Comparison of ENCODE assay signal across 8 cellular contexts in the genomic region with DNA sequence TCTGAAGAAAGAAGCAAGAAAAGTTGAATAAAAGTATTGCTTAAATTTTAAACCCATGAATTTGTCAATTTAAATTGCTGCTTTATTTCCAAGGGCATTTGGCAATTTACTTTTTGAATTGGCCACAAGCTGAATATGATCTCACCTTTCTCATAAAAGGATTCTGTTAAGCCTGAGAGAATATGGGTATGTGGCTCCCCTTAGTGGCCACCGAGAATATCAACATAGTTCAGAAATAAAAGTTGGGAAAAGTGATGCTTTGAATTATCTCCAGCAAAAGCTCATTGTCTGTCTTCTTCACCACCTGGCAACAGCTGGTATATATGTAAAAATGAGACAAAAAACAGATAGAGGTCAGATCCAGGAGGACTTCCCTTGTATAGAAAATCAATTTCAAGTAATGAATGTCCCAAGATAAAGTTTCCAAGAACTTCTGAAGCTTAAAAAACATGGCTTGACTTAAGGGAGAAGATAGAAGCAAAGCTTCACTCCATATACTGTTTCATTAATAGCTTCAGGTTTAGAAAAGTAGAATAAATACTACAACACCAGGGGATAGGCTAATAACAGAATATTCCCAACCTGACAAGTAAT.
DNase-seq lines count a peak whose midpoint lies in the region; ATAC-seq and TF ChIP-seq lines count a peak whose summit lies in the region.

No MANE protein-coding gene starts in this region.

- H3K9me3 ChIP-seq in SK-N-MC (ENCODE audit: low read depth, low read length) = no peaks in the 10 kb centered on the region

- peak; percentile 30 for DNase-seq in DMS53 treated with DMSO at 0.1 percent for 48 hours (lab: John Stamatoyannopoulos, UW; ENCODE audit: unreplicated experiment)
- DNase-seq in HL-60 (ENCODE audit: low read depth in 1 of 2, low spot score in 1 of 2) = peak in 1 of 2 experiments; percentile 14
- peak; percentile 37 for DNase-seq in SK-N-MC (ENCODE audit: low read depth, low spot score)
- DNase-seq in fibroblast of the conjunctiva (ENCODE audit: low read depth) = peak; percentile 35
- DNase-seq in skeletal muscle cell (ENCODE audit: low read depth) = peak; percentile 4
- no peak for DNase-seq in NCI-H2081 treated with DMSO at 0.1 percent for 48 hours (lab: John Stamatoyannopoulos, UW)

- H3K9ac ChIP-seq in SK-N-MC (ENCODE audit: insufficient read length) = no peak overlapping the region

- peak; percentile 33 for TF ChIP-seq CTCF in HL-60 (IDR thresholded peaks at IDR 0.05; ENCODE audit: insufficient read depth, low read length)

- no peak for TF ChIP-seq POLR2A in GM18505 (IDR thresholded peaks at IDR 0.05; ENCODE audit: borderline replicate concordance, extremely low read depth, insufficient read depth, insufficient read length)

- H3K27me3 ChIP-seq in HL-60 (ENCODE audit: insufficient read depth, poor library complexity, severe bottlenecking) = no peaks in the 10 kb centered on the region

- H3K4me3 ChIP-seq in HL-60 (replicated peaks; ENCODE audit: insufficient read depth, low read length) = no peak overlapping the region
- H3K4me3 ChIP-seq in SK-N-MC = no peak overlapping the region
- no peak overlapping the region for H3K4me3 ChIP-seq in skeletal muscle cell (ENCODE audit: low read depth, low read length)

- ATAC-seq in GM19397 (IDR thresholded peaks at IDR 0.05; ENCODE audit: unreplicated experiment) (peak; percentile 69), GM18505 (IDR thresholded peaks at IDR 0.05; ENCODE audit: unreplicated experiment) (no peak)

- H3K36me3 ChIP-seq in SK-N-MC (ENCODE audit: insufficient read depth, low read length) = no peaks in the 10 kb centered on the region; the same call in 1 of the 2 replicates

- H3K27ac ChIP-seq in HL-60 (replicated peaks) (no peak overlapping the region), SK-N-MC (no peak overlapping the region)
